Comparison of ENCODE assay signal across 19 cellular contexts in the genomic region with DNA sequence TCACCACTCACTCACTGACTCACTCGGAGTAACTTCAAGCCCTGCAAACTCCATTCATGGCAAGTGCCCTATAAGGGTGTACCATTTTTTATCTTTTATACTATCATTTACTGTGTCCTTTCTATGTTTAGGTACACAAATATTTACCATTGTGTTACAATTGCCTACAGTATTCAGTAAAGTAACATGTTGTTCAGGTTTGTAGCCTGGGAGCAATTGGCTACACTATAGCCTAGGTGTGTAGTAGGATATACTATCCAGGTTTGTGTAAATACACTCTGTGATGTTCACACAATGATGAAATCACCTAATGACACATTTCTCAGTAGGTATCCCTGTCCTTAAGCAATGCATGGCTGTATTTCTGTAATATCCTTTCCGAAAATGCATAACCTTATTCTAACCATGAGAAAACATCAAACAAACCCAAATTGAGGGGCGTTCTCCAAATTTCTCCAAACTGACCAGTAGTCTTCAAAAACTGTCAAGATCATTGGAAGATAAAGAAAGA.
DNase-seq lines count a peak whose midpoint lies in the region; ATAC-seq and TF ChIP-seq lines count a peak whose summit lies in the region.
"Had no signal": no experiment of that assay in that cellular context is flagged by ENCODE, and none has a peak within 500 bp of the region (broad histone marks: within the 10 kb centered on the region; RNA-seq: fewer than 3 reads in every experiment).

No MANE protein-coding gene starts in this region.

- H3K4me3 ChIP-seq in LNCaP clone FGC (ENCODE audit: low read depth, low read length), result no peak overlapping the region
- no peak overlapping the region for H3K4me3 ChIP-seq in epithelial cell of esophagus (ENCODE audit: low read length)
- H3K4me3 ChIP-seq: GM23248, HAP-1 had no signal

- H3K27ac ChIP-seq in VCaP, result peak overlapping the region; percentile 31
- H3K27ac ChIP-seq: GM23248 had no signal

- no peak for ATAC-seq in stimulated activated memory B cell treated with anti-CD40 and anti-IgM and Interleukin-4, amounts not matched to agents 10 μg/mL and 1 μg/mL and 100 μg/mL, for 72 hours

- no peaks in the 10 kb centered on the region for H3K9me3 Mint-ChIP-seq in stimulated activated memory B cell treated with anti-CD40 and anti-IgM and Interleukin-4, amounts not matched to agents 10 μg/mL and 1 μg/mL and 100 μg/mL, for 72 hours
- H3K9me3 Mint-ChIP-seq: CD4-positive, CD25-positive, alpha-beta regulatory T cell; CD8-positive, alpha-beta memory T cell had no signal

- H3K4me3 Mint-ChIP-seq in stimulated activated memory B cell treated with anti-CD40 and anti-IgM and Interleukin-4, amounts not matched to agents 10 μg/mL and 1 μg/mL and 100 μg/mL, for 72 hours, result no peak overlapping the region
- H3K4me3 Mint-ChIP-seq: CD4-positive, CD25-positive, alpha-beta regulatory T cell; CD8-positive, alpha-beta memory T cell had no signal

- TF ChIP-seq CTCF in LNCaP clone FGC (IDR thresholded peaks at IDR 0.05; ENCODE audit: control insufficient read depth, extremely low read depth, insufficient read depth), result no peak
- TF ChIP-seq CTCF in VCaP (conservative IDR thresholded peaks at IDR 0.05), result no peak
- no peak for TF ChIP-seq CTCF in epithelial cell of esophagus (IDR thresholded peaks at IDR 0.05; ENCODE audit: insufficient read depth, low read depth, low read length, missing control alignments)

- no peak overlapping the region for H3K27ac Mint-ChIP-seq in stimulated activated memory B cell treated with anti-CD40 and anti-IgM and Interleukin-4, amounts not matched to agents 10 μg/mL and 1 μg/mL and 100 μg/mL, for 72 hours
- H3K27ac Mint-ChIP-seq: CD4-positive, CD25-positive, alpha-beta regulatory T cell; CD8-positive, alpha-beta memory T cell had no signal

- no peaks in the 10 kb centered on the region for H3K4me1 Mint-ChIP-seq in stimulated activated memory B cell treated with anti-CD40 and anti-IgM and Interleukin-4, amounts not matched to agents 10 μg/mL and 1 μg/mL and 100 μg/mL, for 72 hours
- H3K4me1 Mint-ChIP-seq: CD8-positive, alpha-beta memory T cell had no signal

- DNase-seq in NCI-H748 (lab: John Stamatoyannopoulos, UW; ENCODE audit: unreplicated experiment) (peak; percentile 25), NCI-H748 treated with DMSO at 0.1 percent for 48 hours (lab: John Stamatoyannopoulos, UW) (no peak), LNCaP clone FGC (ENCODE audit: low read depth) (peak; percentile 87), epithelial cell of esophagus (ENCODE audit: low read depth) (peak; percentile 35), NCI-H2107 treated with DMSO at 0.1 percent for 48 hours (lab: John Stamatoyannopoulos, UW; ENCODE audit: unreplicated experiment) (no peak), T-helper 9 cell (no peak)
- DNase-seq: ACHN; BE2C; C1 segment of cervical spinal cord; CD4-positive, CD25-positive, alpha-beta regulatory T cell; CD8-positive, alpha-beta memory T cell; COR-L47; DMS 273 treated with DMSO at 0.1 percent for 48 hours; DMS79; GDM1; GM23248 had no signal

- H3K27me3 Mint-ChIP-seq in stimulated activated memory B cell treated with anti-CD40 and anti-IgM and Interleukin-4, amounts not matched to agents 10 μg/mL and 1 μg/mL and 100 μg/mL, for 72 hours, result no peaks in the 10 kb centered on the region

- H3K36me3 Mint-ChIP-seq in stimulated activated memory B cell treated with anti-CD40 and anti-IgM and Interleukin-4, amounts not matched to agents 10 μg/mL and 1 μg/mL and 100 μg/mL, for 72 hours, result no peaks in the 10 kb centered on the region
- H3K36me3 Mint-ChIP-seq: CD4-positive, CD25-positive, alpha-beta regulatory T cell; CD8-positive, alpha-beta memory T cell had no signal

Comparison
In these comparisons a context has a peak if more than half of its experiments do, and no peak if none do; other contexts are left out.
1. DNase-seq: peak in NCI-H748 (single experiment), LNCaP clone FGC (single experiment) and epithelial cell of esophagus (single experiment); none in NCI-H748 treated with DMSO at 0.1 percent for 48 hours (single experiment), NCI-H2107 treated with DMSO at 0.1 percent for 48 hours (single experiment) and T-helper 9 cell (single experiment).